ENCODE assay signal across 27 cellular contexts in genomic region chrX:10079155-10079711, GRCh38.
A peak's percentile ranks its signal among the peaks of the same experiment; 100 is the strongest.
DNase-seq lines count a peak whose midpoint lies in the region; ATAC-seq and TF ChIP-seq lines count a peak whose summit lies in the region.
"Had no signal": no experiment of that assay in that cellular context is flagged by ENCODE, and none has a peak within 500 bp of the region (broad histone marks: within the 10 kb centered on the region; RNA-seq: fewer than 3 reads in every experiment).

No MANE protein-coding gene starts in this region.

- no peak overlapping the region for H3K14ac ChIP-seq in trophoblast cell (ENCODE audit: low read length)

- no peaks in the 10 kb centered on the region for H3K9me3 ChIP-seq in HUES48 (ENCODE audit: control insufficient read depth, insufficient read depth, low read length)
- no peaks in the 10 kb centered on the region for H3K9me3 ChIP-seq in left lung
- no peaks in the 10 kb centered on the region for H3K9me3 ChIP-seq in sigmoid colon
- no peaks in the 10 kb centered on the region for H3K9me3 ChIP-seq in trophoblast cell (ENCODE audit: insufficient read depth, low read depth, low read length)
- H3K9me3 ChIP-seq: breast epithelium, colonic mucosa, esophagus squamous epithelium, thoracic aorta had no signal

- H2AK5ac ChIP-seq in trophoblast cell (ENCODE audit: low read length), result no peak overlapping the region

- intact Hi-C loops in left lung (cut with DNase I) (no loop called here), sigmoid colon (cut with DNase I) (no loop called here)

- no peak overlapping the region for H3K4me2 ChIP-seq in trophoblast cell (ENCODE audit: low read length)

- H4K8ac ChIP-seq in trophoblast cell (ENCODE audit: low read depth, low read length), result no peak overlapping the region

- DNase-seq in choroid plexus epithelial cell (ENCODE audit: low read depth) (peak; percentile 82), left lung (peak in 1 of 2 donors; percentile 63), sigmoid colon (peak; percentile 77), dermis blood vessel endothelial cell (no peak), NCI-H187 treated with DMSO at 0.1 percent for 48 hours (lab: John Stamatoyannopoulos, UW) (no peak), trophoblast cell (no peak)
- DNase-seq: activated CD4-positive, CD25-positive, alpha-beta regulatory T cell treated with anti-CD3 and anti-CD28 coated beads, Interleukin-2, amount 50 U/mL, for 72 hours; activated CD8-positive, alpha-beta T cell treated with anti-CD3 and anti-CD28 coated beads, Interleukin-2, amount 10 ng/mL, durations not matched to agents 7 days and 5 days; activated gamma-delta T cell; activated T-cell treated with anti-CD3 and anti-CD28 coated beads for 4 hours; colonic mucosa; effector memory CD8-positive, alpha-beta T cell; esophagus squamous epithelium; glutamatergic neuron; NCI-H1105; NCI-H2029; NCI-H226; NCI-H748 treated with DMSO at 0.1 percent for 48 hours; retina; stimulated activated CD4-positive, alpha-beta T cell treated with anti-CD3 and anti-CD28 coated beads, Interleukin-4, amount 100 ng/mL, for 1 hour; SW 1271 had no signal

- H2BK5ac ChIP-seq in trophoblast cell (ENCODE audit: low read depth, low read length, poor library complexity), result no peak overlapping the region

- 88 to 95% methylated on average over 7 of the region's 7 CpGs for WGBS in sigmoid colon, 2 donors
- no CpG with 5 or more reads among the region's 7 CpGs for WGBS in trophoblast cell (ENCODE audit: extremely low coverage, insufficient coverage, insufficient read length)

- no peak overlapping the region for H3K18ac ChIP-seq in trophoblast cell (ENCODE audit: low read length)

- no peaks in the 10 kb centered on the region for H3K79me2 ChIP-seq in trophoblast cell (ENCODE audit: control insufficient read depth, insufficient read depth, low read length, poor library complexity)

- no peak overlapping the region for H2BK12ac ChIP-seq in trophoblast cell (ENCODE audit: low read length)

- H2AFZ ChIP-seq in trophoblast cell (ENCODE audit: insufficient read depth, low read length, poor library complexity), result no peak overlapping the region

- H3K27ac ChIP-seq in HUES48 (ENCODE audit: low read depth, low read length), result peak overlapping the region; percentile 6
- no peak overlapping the region for H3K27ac ChIP-seq in left lung
- H3K27ac ChIP-seq in sigmoid colon, result peak overlapping the region; percentile 31 to 55 (median 43)
- H3K27ac ChIP-seq in trophoblast cell (ENCODE audit: low read depth, low read length), result no peak overlapping the region
- H3K27ac ChIP-seq: breast epithelium, colonic mucosa, thoracic aorta had no signal

- H3K4ac ChIP-seq in trophoblast cell (ENCODE audit: low read depth, low read length), result no peak overlapping the region

- H3K4me3 ChIP-seq in HUES48 (ENCODE audit: low read depth, low read length), result no peak overlapping the region
- H3K4me3 ChIP-seq in choroid plexus epithelial cell (ENCODE audit: low read depth, low read length), result no peak overlapping the region
- H3K4me3 ChIP-seq in left lung, result no peak overlapping the region
- no peak overlapping the region for H3K4me3 ChIP-seq in sigmoid colon
- no peak overlapping the region for H3K4me3 ChIP-seq in trophoblast cell (ENCODE audit: low read depth, low read length)
- H3K4me3 ChIP-seq: breast epithelium, colonic mucosa, esophagus squamous epithelium, thoracic aorta had no signal

- TF ChIP-seq CTCF in choroid plexus epithelial cell (conservative IDR thresholded peaks at IDR 0.05; ENCODE audit: low read depth, low read length), result no peak
- TF ChIP-seq CTCF in left lung (IDR thresholded peaks at IDR 0.05), result no peak
- TF ChIP-seq CTCF in sigmoid colon (IDR thresholded peaks at IDR 0.05), result no peak

- H2BK120ac ChIP-seq in trophoblast cell (ENCODE audit: insufficient read depth, low read length, poor library complexity), result no peak overlapping the region

- H4K12ac ChIP-seq in trophoblast cell (ENCODE audit: low read depth, low read length), result no peak overlapping the region

- TF ChIP-seq POLR2A in sigmoid colon (IDR thresholded peaks at IDR 0.05), result no peak

- ATAC-seq in left lung (peak; percentile 82), GM19328 (IDR thresholded peaks at IDR 0.05; ENCODE audit: unreplicated experiment) (no peak)
- ATAC-seq: activated CD8-positive, alpha-beta T cell treated with anti-CD3 and anti-CD28 coated beads, Interleukin-2, amount 10 ng/mL, durations not matched to agents 7 days and 5 days; effector memory CD8-positive, alpha-beta T cell; Right ventricle myocardium inferior; stimulated activated memory B cell treated with anti-CD40 and anti-IgM and Interleukin-4, amounts not matched to agents 10 μg/mL and 1 μg/mL and 100 μg/mL, for 72 hours had no signal

- H3K23ac ChIP-seq in trophoblast cell (ENCODE audit: low read length), result no peak overlapping the region

- TF ChIP-seq EP300 in sigmoid colon (IDR thresholded peaks at IDR 0.05), result no peak

- no peaks in the 10 kb centered on the region for H3K27me3 ChIP-seq in HUES48 (ENCODE audit: control insufficient read depth, insufficient read depth, low read length)
- no peaks in the 10 kb centered on the region for H3K27me3 ChIP-seq in left lung
- no peaks in the 10 kb centered on the region for H3K27me3 ChIP-seq in sigmoid colon
- H3K27me3 ChIP-seq in trophoblast cell (ENCODE audit: insufficient read depth, low read length), result no peaks in the 10 kb centered on the region
- H3K27me3 ChIP-seq: colonic mucosa, esophagus squamous epithelium had no signal

- H3K9ac ChIP-seq in HUES48 (ENCODE audit: low read depth, low read length), result no peak overlapping the region
- no peak overlapping the region for H3K9ac ChIP-seq in trophoblast cell (ENCODE audit: low read length)

- 0 out of 2 replicates have a peak, but pooled peaks cover 3% of the 10 kb centered on the region for H3K36me3 ChIP-seq in HUES48 (ENCODE audit: control insufficient read depth, insufficient read depth, low read length)
- H3K36me3 ChIP-seq in left lung, result peaks cover 0 to 14% of the 10 kb centered on the region in 2 donors
- no peaks in the 10 kb centered on the region for H3K36me3 ChIP-seq in sigmoid colon
- peaks cover 6 to 23% of the 10 kb centered on the region in 2 experiments for H3K36me3 ChIP-seq in trophoblast cell (ENCODE audit: control insufficient read depth in 1 of 2, insufficient read depth in 2 of 2, low read length in 2 of 2)
- H3K36me3 ChIP-seq: breast epithelium, colonic mucosa, thoracic aorta had no signal

- no peaks in the 10 kb centered on the region for H3K79me1 ChIP-seq in trophoblast cell (ENCODE audit: low read length)

- H3K4me1 ChIP-seq in HUES48 (ENCODE audit: control insufficient read depth, insufficient read depth, low read length) (peaks cover 20% of the 10 kb centered on the region), left lung (peaks cover 5 to 15% of the 10 kb centered on the region in 2 donors), sigmoid colon (peaks cover 0 to 48% (median 29%) of the 10 kb centered on the region in 4 donors), trophoblast cell (ENCODE audit: control insufficient read depth in 1 of 2, insufficient read depth in 2 of 2, low read length in 2 of 2) (peaks cover 0 to 3% of the 10 kb centered on the region in 2 experiments)
- H3K4me1 ChIP-seq: breast epithelium, colonic mucosa had no signal

- no peak overlapping the region for H4K91ac ChIP-seq in trophoblast cell (ENCODE audit: low read depth, low read length)

Comparison
In these comparisons a context has a peak if more than half of its experiments do, and no peak if none do; other contexts are left out.
1. H3K27ac ChIP-seq: peak in HUES48 (single experiment) and sigmoid colon (4 of 4); none in left lung (0 of 2) and trophoblast cell (single experiment).
2. DNase-seq: peak in choroid plexus epithelial cell (single experiment) and sigmoid colon (single experiment); none in dermis blood vessel endothelial cell (single experiment), NCI-H187 treated with DMSO at 0.1 percent for 48 hours (single experiment) and trophoblast cell (0 of 2).